In genomic region chr19:17855333-17856152, GRCh38 we compare ENCODE assay signal across 8 cellular contexts. TPM values are rescaled to one million over a fixed set of nuclear protein-coding genes. Genes with fewer than 3 reads are reported as not detected.
DNase-seq lines count a peak whose midpoint lies in the region; ATAC-seq and TF ChIP-seq lines count a peak whose summit lies in the region.

No MANE protein-coding gene starts in this region.

- H3K4me1 ChIP-seq in HAP-1 (no peaks in the 10 kb centered on the region; the same call in none of the 2 replicates), lung (ENCODE audit: control insufficient read depth in 2 of 2, insufficient read depth in 2 of 2, low read length in 2 of 2) (peaks cover 0 to under 1% of the 10 kb centered on the region in 2 donors)

- peaks cover 3% of the 10 kb centered on the region; the same call in 1 of the 2 replicates for H3K9me3 ChIP-seq in HAP-1
- no peaks in the 10 kb centered on the region for H3K9me3 ChIP-seq in lung (ENCODE audit: control insufficient read depth in 2 of 2, insufficient read depth in 1 of 2, low read length in 1 of 2)

- H3K36me3 ChIP-seq in HAP-1 (replicated peaks) (peaks cover 8% of the 10 kb centered on the region), lung (ENCODE audit: control insufficient read depth in 2 of 2, insufficient read depth in 2 of 2, low read length in 2 of 2) (no peaks in the 10 kb centered on the region)

- peak; percentile 95 for TF ChIP-seq CTCF in AG09319 (IDR thresholded peaks at IDR 0.05; ENCODE audit: low read depth, low read length)
- TF ChIP-seq CTCF in lung (IDR thresholded peaks at IDR 0.05; ENCODE audit: control extremely low read depth, extremely low read depth): peak; percentile 98

- WGBS in lung, 2 donors: 18 to 20% methylated on average over 28 of the region's 28 CpGs

- no peak overlapping the region for H3K27ac ChIP-seq in lung (ENCODE audit: low read depth in 1 of 2, low read length in 1 of 2)

- DNase-seq in AG09319 (ENCODE audit: extremely low read depth, low read depth): no peak
- peak; percentile 68 to 94 for DNase-seq in HAP-1 (ENCODE audit: low spot score in 2 of 2)
- DNase-seq in NCI-H748 treated with DMSO at 0.1 percent for 48 hours (lab: John Stamatoyannopoulos, UW): peak; percentile 48
- peak; percentile 87 to 93 for DNase-seq in activated CD4-positive, alpha-beta T cell treated with anti-CD3 and anti-CD28 coated beads, Interleukin-2, amount 50 U/mL, for 4 hours
- DNase-seq in dermis blood vessel endothelial cell: peak; percentile 84
- peak; percentile 88 for DNase-seq in lung (ENCODE audit: low spot score)
- peak; percentile 94 for DNase-seq in stimulated activated CD8-positive, alpha-beta memory T cell treated with anti-CD3 and anti-CD28 coated beads, Interleukin-15, amount 100 ng/mL, for 1 hour (ENCODE audit: low read depth)

- in situ Hi-C loops in HAP-1 (cut with MboI; ENCODE audit: low sequenced_read_pairs): no loop called here

- H3K4me3 ChIP-seq in HAP-1 (no peak overlapping the region), lung (no peak overlapping the region)

- ATAC-seq in lung (ENCODE audit: insufficient read depth, low FRiP score): peak; percentile 51
- no peak for ATAC-seq in HG02970 (IDR thresholded peaks at IDR 0.05; ENCODE audit: low FRiP score, unreplicated experiment)

- H3K27me3 ChIP-seq in HAP-1 (ENCODE audit: low read depth) (no peaks in the 10 kb centered on the region), lung (ENCODE audit: control insufficient read depth, insufficient read depth) (no peaks in the 10 kb centered on the region)

RNA-seq across cellular contexts. Expression of gene RPL18A, which starts 4.2 kb away (rescaled TPM):
- 793 and 1,347 TPM in 2 replicates for total RNA-seq in dermis blood vessel endothelial cell
- 1,000 to 10,000 TPM in 1 of 2 donors, 100 to 1,000 TPM in 1; 639 to 1,758 TPM for total RNA-seq in lung
- 1,000 to 10,000 TPM; 1,929 to 1,987 TPM for polyA plus RNA-seq in lung

RNA-seq across cellular contexts. Expression of gene JAK3, which starts 7.8 kb away (rescaled TPM):
- total RNA-seq in dermis blood vessel endothelial cell (3.2 and 4.1 TPM in 2 replicates), lung (10 to 100 TPM; 17.3 to 18.8 TPM)
- polyA plus RNA-seq in lung: 10 to 100 TPM in 1 of 2 donors, 1 to 10 TPM in 1; 5.2 to 32.5 TPM

RNA-seq across cellular contexts. Expression of gene SLC5A5, which starts 16.2 kb away (rescaled TPM):
- not detected in 2 replicates for total RNA-seq in dermis blood vessel endothelial cell
- total RNA-seq in lung: under 1 TPM in 1 of 2 donors, not detected in 1; 0.95 TPM
- under 1 TPM; 0.14 to 0.15 TPM for polyA plus RNA-seq in lung

RNA-seq across cellular contexts. Expression of gene INSL3, which starts 34.2 kb away (rescaled TPM):
- total RNA-seq in dermis blood vessel endothelial cell (not detected in 2 replicates), lung (not detected)
- polyA plus RNA-seq in lung: 1 to 10 TPM in 1 of 2 donors, not detected in 1; 1.5 TPM
